Comparison of ENCODE assay signal across 1 cellular context in genomic region chr19:588093-588742, GRCh38.
TF ChIP-seq lines count a peak whose summit lies in the region.

No MANE protein-coding gene starts in this region.

TF ChIP-seq in endothelial cell of umbilical vein, 7 proteins besides CTCF, POLR2A, EP300 and RAD21:
- TF ChIP-seq FOS (IDR thresholded peaks at IDR 0.05; ENCODE audit: borderline replicate concordance, insufficient read depth, low read length) (no peak), JUN (IDR thresholded peaks at IDR 0.05; ENCODE audit: borderline replicate concordance, insufficient read depth, insufficient read length, low read depth) (no peak), EZH2 (IDR thresholded peaks at IDR 0.05; ENCODE audit: borderline replicate concordance, low read depth, low read length, severe bottlenecking) (no peak), POLR2AphosphoS5 (IDR thresholded peaks at IDR 0.05; ENCODE audit: insufficient read depth, low read depth, low read length) (no peak), GATA2 (IDR thresholded peaks at IDR 0.05; ENCODE audit: insufficient read depth, insufficient read length, low read depth, low read length) (no peak), MAX (IDR thresholded peaks at IDR 0.05; ENCODE audit: insufficient read depth, insufficient read length) (no peak), MYC (IDR thresholded peaks at IDR 0.05; ENCODE audit: low read depth, low read length) (no peak)
